1 cellular context compared by ENCODE assay signal in the genomic region with DNA sequence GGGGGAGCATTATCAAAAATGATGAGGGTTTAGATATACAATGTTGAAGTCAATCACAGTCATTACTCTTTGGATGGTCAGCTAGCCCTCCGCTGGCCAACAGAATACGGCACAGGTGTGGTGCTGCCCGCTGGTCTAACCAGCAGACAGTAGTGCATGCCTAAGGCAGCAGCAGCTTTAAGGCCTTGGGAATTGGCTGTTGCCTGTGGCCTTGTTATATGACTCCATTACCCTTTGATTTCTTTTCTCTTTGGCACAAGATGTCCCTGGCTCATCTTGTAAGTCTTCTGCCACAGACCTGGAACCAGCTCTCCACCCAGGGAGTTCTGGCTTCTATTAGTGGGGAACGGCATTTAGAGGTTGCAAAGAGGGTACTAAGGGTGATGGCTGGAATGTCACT.
TF ChIP-seq lines count a peak whose summit lies in the region.

No MANE protein-coding gene starts in this region.

TF ChIP-seq in IMR-90, 13 proteins besides CTCF, POLR2A, EP300 and RAD21:
- TF ChIP-seq, protein P1, sequence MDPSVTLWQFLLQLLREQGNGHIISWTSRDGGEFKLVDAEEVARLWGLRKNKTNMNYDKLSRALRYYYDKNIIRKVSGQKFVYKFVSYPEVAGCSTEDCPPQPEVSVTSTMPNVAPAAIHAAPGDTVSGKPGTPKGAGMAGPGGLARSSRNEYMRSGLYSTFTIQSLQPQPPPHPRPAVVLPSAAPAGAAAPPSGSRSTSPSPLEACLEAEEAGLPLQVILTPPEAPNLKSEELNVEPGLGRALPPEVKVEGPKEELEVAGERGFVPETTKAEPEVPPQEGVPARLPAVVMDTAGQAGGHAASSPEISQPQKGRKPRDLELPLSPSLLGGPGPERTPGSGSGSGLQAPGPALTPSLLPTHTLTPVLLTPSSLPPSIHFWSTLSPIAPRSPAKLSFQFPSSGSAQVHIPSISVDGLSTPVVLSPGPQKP (IDR thresholded peaks at IDR 0.05; ENCODE audit: borderline replicate concordance, low read depth, low read length) = no peak
- TF ChIP-seq MXI1 (IDR thresholded peaks at IDR 0.05; ENCODE audit: borderline replicate concordance, low read depth, low read length) (no peak), CEBPB (IDR thresholded peaks at IDR 0.05; ENCODE audit: low read depth, low read length) (no peak), RCOR1 (IDR thresholded peaks at IDR 0.05; ENCODE audit: insufficient replicate concordance, low read length) (no peak), BHLHE40 (IDR thresholded peaks at IDR 0.05; ENCODE audit: low read depth, low read length) (no peak), CHD1 (IDR thresholded peaks at IDR 0.05; ENCODE audit: low read depth, low read length) (no peak), MAFK (IDR thresholded peaks at IDR 0.05; ENCODE audit: low read depth, low read length) (no peak), SMC3 (IDR thresholded peaks at IDR 0.05; ENCODE audit: low read depth, low read length) (no peak), MAZ (IDR thresholded peaks at IDR 0.05; ENCODE audit: borderline replicate concordance, low read depth, low read length) (no peak), FOS (IDR thresholded peaks at IDR 0.05; ENCODE audit: low read depth, low read length) (no peak), NFE2L2 (IDR thresholded peaks at IDR 0.05; ENCODE audit: low read depth, low read length) (no peak), RFX5 (IDR thresholded peaks at IDR 0.05; ENCODE audit: low read depth, low read length) (no peak)
- TF ChIP-seq, protein P2, sequence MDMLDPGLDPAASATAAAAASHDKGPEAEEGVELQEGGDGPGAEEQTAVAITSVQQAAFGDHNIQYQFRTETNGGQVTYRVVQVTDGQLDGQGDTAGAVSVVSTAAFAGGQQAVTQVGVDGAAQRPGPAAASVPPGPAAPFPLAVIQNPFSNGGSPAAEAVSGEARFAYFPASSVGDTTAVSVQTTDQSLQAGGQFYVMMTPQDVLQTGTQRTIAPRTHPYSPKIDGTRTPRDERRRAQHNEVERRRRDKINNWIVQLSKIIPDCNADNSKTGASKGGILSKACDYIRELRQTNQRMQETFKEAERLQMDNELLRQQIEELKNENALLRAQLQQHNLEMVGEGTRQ (IDR thresholded peaks at IDR 0.05; ENCODE audit: low read depth, low read length) = no peak
